Comparison of ENCODE assay signal across 36 cellular contexts in genomic region chr13:49867834-49868233, GRCh38.
DNase-seq lines count a peak whose midpoint lies in the region; ATAC-seq, FAIRE-seq and TF ChIP-seq lines count a peak whose summit lies in the region.
"Had no signal": no experiment of that assay in that cellular context is flagged by ENCODE, and none has a peak within 500 bp of the region (broad histone marks: within the 10 kb centered on the region; RNA-seq: fewer than 3 reads in every experiment).

No MANE protein-coding gene starts in this region.

- dilution Hi-C loops in IMR-90 (cut with HindIII; ENCODE audit: low sequenced_read_pairs, unreplicated experiment) = no loop called here

- no peak overlapping the region for H2BK12ac ChIP-seq in neuronal stem cell (ENCODE audit: low read length)

- H3K9ac ChIP-seq in HepG2 (ENCODE audit: insufficient read depth, low read depth, low read length) = no peak overlapping the region
- no peak overlapping the region for H3K9ac ChIP-seq in IMR-90 (ENCODE audit: low read depth, low read length)
- H3K9ac ChIP-seq in neuronal stem cell (ENCODE audit: low read depth, low read length, poor library complexity) = no peak overlapping the region
- H3K9ac ChIP-seq: BLaER1; BLaER1 treated with 17β-estradiol and CSF1 and Interleukin-3, amounts not matched to agents 10 nM and 100 nM had no signal

- no peaks in the 10 kb centered on the region for H3K79me1 ChIP-seq in IMR-90 (ENCODE audit: low read depth in 1 of 2, low read length in 2 of 2)
- H3K79me1 ChIP-seq in neuronal stem cell (ENCODE audit: low read depth, low read length) = no peaks in the 10 kb centered on the region

- no peak overlapping the region for H4K5ac ChIP-seq in IMR-90 (ENCODE audit: low read depth, low read length)

- H4K8ac ChIP-seq in IMR-90 (ENCODE audit: low read depth in 2 of 2, low read length in 2 of 2) (no peak overlapping the region), neuronal stem cell (ENCODE audit: low read depth, low read length) (no peak overlapping the region)

- no peak overlapping the region for H2BK120ac ChIP-seq in IMR-90 (ENCODE audit: low read depth, low read length)
- H2BK120ac ChIP-seq in neuronal stem cell (ENCODE audit: low read depth, low read length) = no peak overlapping the region

- no peaks in the 10 kb centered on the region for H3K36me3 ChIP-seq in HepG2 (replicated peaks in 1 of 2; ENCODE audit: control insufficient read depth in 1 of 2, insufficient read depth in 2 of 2, low read length in 2 of 2)
- no peaks in the 10 kb centered on the region for H3K36me3 ChIP-seq in right lobe of liver
- H3K36me3 ChIP-seq in IMR-90 (ENCODE audit: control insufficient read depth, insufficient read depth, low read length) = no peaks in the 10 kb centered on the region
- H3K36me3 ChIP-seq in neuronal stem cell (replicated peaks in 1 of 2; ENCODE audit: control insufficient read depth in 2 of 2, insufficient read depth in 2 of 2, low read length in 2 of 2) = no peaks in the 10 kb centered on the region
- H3K36me3 ChIP-seq in heart left ventricle = no peaks in the 10 kb centered on the region
- H3K36me3 ChIP-seq: BE2C; BLaER1; BLaER1 treated with 17β-estradiol and CSF1 and Interleukin-3, amounts not matched to agents 10 nM and 100 nM had no signal

- H3K9me3 ChIP-seq in HepG2 (ENCODE audit: low read length) (no peaks in the 10 kb centered on the region), right lobe of liver (no peaks in the 10 kb centered on the region), IMR-90 (ENCODE audit: control insufficient read depth, insufficient read depth, low read length) (no peaks in the 10 kb centered on the region), neuronal stem cell (replicated peaks in 1 of 2; ENCODE audit: control insufficient read depth in 2 of 2, insufficient read depth in 1 of 2, low read depth in 1 of 2, low read length in 2 of 2) (peaks cover 0 to 4% of the 10 kb centered on the region in 2 donors), heart left ventricle (peaks cover 0 to 7% (median 0%) of the 10 kb centered on the region in 12 donors)
- H3K9me3 ChIP-seq: BE2C had no signal

- BruUV-seq in HepG2 (replicated peaks; lab: Mats Ljungman, UMichigan) = no TSS peak
- no TSS peak for BruUV-seq in IMR-90 (replicated peaks; lab: Mats Ljungman, UMichigan)

- H2AFZ ChIP-seq in HepG2 (ENCODE audit: low read length) (no peak overlapping the region), IMR-90 (replicated peaks; ENCODE audit: low read length, poor library complexity) (peak overlapping the region; percentile 29), neuronal stem cell (ENCODE audit: low read length) (no peak overlapping the region)

- H3K14ac ChIP-seq in IMR-90 (replicated peaks; ENCODE audit: low read depth, low read length) (no peak overlapping the region), neuronal stem cell (ENCODE audit: low read length) (no peak overlapping the region)

- no peak overlapping the region for H2AK9ac ChIP-seq in IMR-90 (replicated peaks; ENCODE audit: low read depth, low read length, poor library complexity)

- H3K4me3 Mint-ChIP-seq in stimulated activated memory B cell treated with anti-CD40 and anti-IgM and Interleukin-4, amounts not matched to agents 10 μg/mL and 1 μg/mL and 100 μg/mL, for 72 hours = no peak overlapping the region
- no peak overlapping the region for H3K4me3 Mint-ChIP-seq in CD14-positive monocyte
- H3K4me3 Mint-ChIP-seq: B cell; CD4-positive, alpha-beta memory T cell; CD4-positive, alpha-beta T cell; CD4-positive, CD25-positive, alpha-beta regulatory T cell; CD8-positive, alpha-beta memory T cell; CD8-positive, alpha-beta T cell had no signal

- no peaks in the 10 kb centered on the region; the same call in 1 of the 2 replicates for H3K4me1 ChIP-seq in HepG2 (ENCODE audit: insufficient read depth, low read length)
- no peaks in the 10 kb centered on the region for H3K4me1 ChIP-seq in right lobe of liver
- no peaks in the 10 kb centered on the region for H3K4me1 ChIP-seq in IMR-90 (ENCODE audit: control insufficient read depth, insufficient read depth, low read length)
- H3K4me1 ChIP-seq in neuronal stem cell (ENCODE audit: control insufficient read depth in 2 of 2, insufficient read depth in 1 of 2, low read depth in 1 of 2, low read length in 2 of 2) = no peaks in the 10 kb centered on the region
- no peaks in the 10 kb centered on the region for H3K4me1 ChIP-seq in heart left ventricle
- H3K4me1 ChIP-seq: A549; BE2C; BLaER1; BLaER1 treated with 17β-estradiol and CSF1 and Interleukin-3, amounts not matched to agents 10 nM and 100 nM; Caco-2 had no signal

- H3K9me1 ChIP-seq in IMR-90 (ENCODE audit: insufficient read depth, low read length) = peaks cover 5% of the 10 kb centered on the region; the same call in 1 of the 2 replicates

- in situ Hi-C loops in HepG2 (cut with HindIII; ENCODE audit: extremely low pct_ligation_motif_present, low pct_unique_long_range_greater_than_20kb) (no loop called here), IMR-90 (cut with MboI; ENCODE audit: low sequenced_read_pairs) (no loop called here)

- no peak overlapping the region for H3K56ac ChIP-seq in IMR-90 (ENCODE audit: extremely low read depth, insufficient read depth, low read length)

- no peaks in the 10 kb centered on the region for H3K79me2 ChIP-seq in HepG2 (ENCODE audit: insufficient read depth, low read length)

- TF ChIP-seq POLR2A in HepG2 (IDR thresholded peaks at IDR 0.05; ENCODE audit: insufficient read depth in 1 of 2, low read depth in 2 of 2, low read length in 2 of 2) (no peak), right lobe of liver (IDR thresholded peaks at IDR 0.05) (no peak), IMR-90 (IDR thresholded peaks at IDR 0.05; ENCODE audit: low read depth, low read length) (no peak), heart left ventricle (IDR thresholded peaks at IDR 0.05) (no peak)

- H4K20me1 ChIP-seq in HepG2 (ENCODE audit: insufficient read depth, low read length) = no peaks in the 10 kb centered on the region
- no peaks in the 10 kb centered on the region for H4K20me1 ChIP-seq in IMR-90 (ENCODE audit: insufficient read depth, low read length)
- H4K20me1 ChIP-seq: BLaER1; BLaER1 treated with 17β-estradiol and CSF1 and Interleukin-3, amounts not matched to agents 10 nM and 100 nM had no signal

- POLR2A ChIA-PET in HepG2 (lab: Yijun Ruan, JAX) (no interaction called here), IMR-90 (lab: Charles Lee; ENCODE audit: unreplicated experiment) (no interaction called here)

- H2AK5ac ChIP-seq in IMR-90 (ENCODE audit: low read depth, low read length) (no peak overlapping the region), neuronal stem cell (ENCODE audit: low read depth, low read length) (no peak overlapping the region)

- CTCF ChIA-PET in HepG2 (lab: Yijun Ruan, JAX; ENCODE audit: low intra/inter-chr PET ratio, low total read pairs) = no interaction called here
- CTCF ChIA-PET in IMR-90 (lab: Yijun Ruan, JAX) = no interaction called here

- H3K27ac ChIP-seq in HepG2 (ENCODE audit: extremely low read length, insufficient read depth, low read length) = no peak overlapping the region
- no peak overlapping the region for H3K27ac ChIP-seq in right lobe of liver
- no peak overlapping the region for H3K27ac ChIP-seq in IMR-90 (ENCODE audit: insufficient read depth, low read length)
- H3K27ac ChIP-seq in neuronal stem cell (replicated peaks; ENCODE audit: low read length) = no peak overlapping the region
- no peak overlapping the region for H3K27ac ChIP-seq in heart left ventricle
- H3K27ac ChIP-seq: 22Rv1; A549; BLaER1; BLaER1 treated with 17β-estradiol and CSF1 and Interleukin-3, amounts not matched to agents 10 nM and 100 nM; C4-2B had no signal

- H2BK5ac ChIP-seq in IMR-90 (ENCODE audit: low read depth, low read length, poor library complexity, severe bottlenecking) = no peak overlapping the region
- H2BK5ac ChIP-seq in neuronal stem cell (ENCODE audit: low read length) = no peak overlapping the region

- peaks cover 3% of the 10 kb centered on the region for H3K9me3 Mint-ChIP-seq in stimulated activated memory B cell treated with anti-CD40 and anti-IgM and Interleukin-4, amounts not matched to agents 10 μg/mL and 1 μg/mL and 100 μg/mL, for 72 hours
- peaks cover 5 to 17% (median 9%) of the 10 kb centered on the region in 7 donors for H3K9me3 Mint-ChIP-seq in CD14-positive monocyte
- H3K9me3 Mint-ChIP-seq: CD4-positive, alpha-beta memory T cell; CD4-positive, alpha-beta T cell; CD8-positive, alpha-beta T cell had no signal

- H2BK15ac ChIP-seq in IMR-90 (ENCODE audit: low read depth, low read length) (0 out of 3 replicates have a peak overlapping the region, but pooled peaks have one; percentile 13), neuronal stem cell (ENCODE audit: low read length) (no peak overlapping the region)

- ATAC-seq in HepG2 = no peak
- no peak for ATAC-seq in right lobe of liver
- ATAC-seq in IMR-90 (ENCODE audit: low read depth) = no peak
- peak; percentile 31 for ATAC-seq in stimulated activated memory B cell treated with anti-CD40 and anti-IgM and Interleukin-4, amounts not matched to agents 10 μg/mL and 1 μg/mL and 100 μg/mL, for 72 hours
- no peak for ATAC-seq in heart left ventricle
- ATAC-seq: A549; CD8-positive, alpha-beta T cell had no signal

- H3K27me3 Mint-ChIP-seq in stimulated activated memory B cell treated with anti-CD40 and anti-IgM and Interleukin-4, amounts not matched to agents 10 μg/mL and 1 μg/mL and 100 μg/mL, for 72 hours = peaks cover 9% of the 10 kb centered on the region
- H3K27me3 Mint-ChIP-seq in CD14-positive monocyte (ENCODE audit: low read depth in 3 of 3) = peaks cover 1 to 7% (median 3%) of the 10 kb centered on the region in 3 donors
- H3K27me3 Mint-ChIP-seq: CD4-positive, alpha-beta T cell had no signal

- no peak overlapping the region for H3K4ac ChIP-seq in IMR-90 (ENCODE audit: low read depth, low read length)
- no peak overlapping the region for H3K4ac ChIP-seq in neuronal stem cell (ENCODE audit: low read length)

- H3K4me2 ChIP-seq in HepG2 (ENCODE audit: low read depth, low read length) (no peak overlapping the region), IMR-90 (ENCODE audit: low read depth, low read length) (no peak overlapping the region), neuronal stem cell (ENCODE audit: insufficient read depth, low read length, poor library complexity, severe bottlenecking) (no peak overlapping the region)
- H3K4me2 ChIP-seq: A549; BLaER1; BLaER1 treated with 17β-estradiol and CSF1 and Interleukin-3, amounts not matched to agents 10 nM and 100 nM had no signal

- intact Hi-C loops in HepG2 (cut with micrococcal nuclease; ENCODE audit: unreplicated experiment) = loop anchor here (2.0 kb wide), 2 partner anchors 105 to 933 kb away; no protein-coding TSS in a partner anchor
- intact Hi-C loops in right lobe of liver (cut with DNase I) = no loop called here
- intact Hi-C loops in IMR-90 (cut with micrococcal nuclease) = no loop called here
- intact Hi-C loops in CD14-positive monocyte (cut with micrococcal nuclease) = no loop called here
- intact Hi-C loops in heart left ventricle (cut with DNase I) = no loop called here

- FAIRE-seq in HepG2 (lab: Jason Lieb, UNC) = no peak
- FAIRE-seq: A204.1, A549, D721Med had no signal

- TF ChIP-seq RAD21 in HepG2 (CRISPR knock-in tag; IDR thresholded peaks at IDR 0.05) = no peak
- no peak for TF ChIP-seq RAD21 in IMR-90 (IDR thresholded peaks at IDR 0.05; ENCODE audit: low read length)

- TF ChIP-seq EP300 in HepG2 (IDR thresholded peaks at IDR 0.05; ENCODE audit: low read depth in 2 of 2, low read length in 2 of 2) (no peak), HepG2 (CRISPR knock-in tag; IDR thresholded peaks at IDR 0.05; ENCODE audit: borderline replicate concordance) (no peak)

- H3K4me3 ChIP-seq in HepG2 (replicated peaks in 1 of 3; ENCODE audit: insufficient read depth in 1 of 3, low read depth in 2 of 3, low read length in 3 of 3) (no peak overlapping the region), right lobe of liver (no peak overlapping the region), IMR-90 (ENCODE audit: insufficient read depth, low read depth, low read length) (no peak overlapping the region), neuronal stem cell (ENCODE audit: low read length in 2 of 2) (no peak overlapping the region), heart left ventricle (no peak overlapping the region)
- H3K4me3 ChIP-seq: A549; BLaER1; BLaER1 treated with 17β-estradiol and CSF1 and Interleukin-3, amounts not matched to agents 10 nM and 100 nM had no signal

- DNase-seq in HepG2 (ENCODE audit: low spot score) (no peak), right lobe of liver (no peak), IMR-90 (no peak), neuronal stem cell (ENCODE audit: low spot score) (no peak), CD14-positive monocyte (ENCODE audit: low spot score) (no peak), heart left ventricle (no peak), T-helper 9 cell (no peak)
- DNase-seq: 8988T; ACHN; AML-193; BE2C; C1 segment of cervical spinal cord; Caco-2; Calu3; CD4-positive, alpha-beta memory T cell; CD4-positive, alpha-beta T cell; CD4-positive, CD25-positive, alpha-beta regulatory T cell; CD8-positive, alpha-beta memory T cell; CD8-positive, alpha-beta T cell; COR-L47; DMS 273 treated with DMSO at 0.1 percent for 48 hours; DMS153; DMS53; DMS79; DMS79 treated with DMSO at 0.1 percent for 48 hours; DND-41; EL had no signal

- H2BK20ac ChIP-seq in IMR-90 (ENCODE audit: low read depth, low read length) = no peak overlapping the region

- no peak overlapping the region for H4K91ac ChIP-seq in IMR-90 (ENCODE audit: insufficient read depth, low read depth, low read length)
- no peak overlapping the region for H4K91ac ChIP-seq in neuronal stem cell (ENCODE audit: low read depth, low read length, poor library complexity)

- 43% methylated on average over 4 of the region's 8 CpGs for WGBS in HepG2 (ENCODE audit: low lambda C conversion rate)
- 84% methylated on average over 4 of the region's 8 CpGs for WGBS in right lobe of liver (ENCODE audit: insufficient coverage, low coverage, low lambda C conversion rate, missing lambda C conversion rate)
- 95% methylated on average over 4 of the region's 8 CpGs; no CpG with 5 or more reads in 1 of the 2 experiments for WGBS in IMR-90 (ENCODE audit: extremely low coverage in 2 of 2, insufficient read length in 1 of 2), 2 experiments
- no CpG with 5 or more reads among the region's 8 CpGs for WGBS in neuronal stem cell (ENCODE audit: extremely low coverage in 2 of 2, insufficient read length in 2 of 2, insufficient replicate concordance in 1 of 2), 2 donors
- WGBS in heart left ventricle, 4 donors = 80 to 86% (median 84%) methylated on average over 8 of the region's 8 CpGs

- no peak for TF ChIP-seq CTCF in HepG2 (CRISPR knock-in tag; IDR thresholded peaks at IDR 0.05)
- TF ChIP-seq CTCF in right lobe of liver (IDR thresholded peaks at IDR 0.05) = no peak
- no peak for TF ChIP-seq CTCF in IMR-90 (conservative IDR thresholded peaks at IDR 0.05; ENCODE audit: low read depth, low read length)
- no peak for TF ChIP-seq CTCF in CD14-positive monocyte (IDR thresholded peaks at IDR 0.05)
- TF ChIP-seq CTCF in heart left ventricle (IDR thresholded peaks at IDR 0.05) = no peak

- no peaks in the 10 kb centered on the region for H3K4me1 Mint-ChIP-seq in stimulated activated memory B cell treated with anti-CD40 and anti-IgM and Interleukin-4, amounts not matched to agents 10 μg/mL and 1 μg/mL and 100 μg/mL, for 72 hours
- no peaks in the 10 kb centered on the region for H3K4me1 Mint-ChIP-seq in CD14-positive monocyte
- H3K4me1 Mint-ChIP-seq: B cell; CD4-positive, alpha-beta memory T cell; CD4-positive, CD25-positive, alpha-beta regulatory T cell; CD8-positive, alpha-beta memory T cell had no signal

- no peak overlapping the region for H3K23ac ChIP-seq in IMR-90 (ENCODE audit: low read depth, low read length)
- no peak overlapping the region for H3K23ac ChIP-seq in neuronal stem cell (ENCODE audit: low read depth, low read length, poor library complexity)

- no peak overlapping the region for H3K18ac ChIP-seq in IMR-90 (ENCODE audit: low read depth, low read length)
- peak overlapping the region; percentile 7 for H3K18ac ChIP-seq in neuronal stem cell (ENCODE audit: low read length)

- H3K27ac Mint-ChIP-seq in stimulated activated memory B cell treated with anti-CD40 and anti-IgM and Interleukin-4, amounts not matched to agents 10 μg/mL and 1 μg/mL and 100 μg/mL, for 72 hours = no peak overlapping the region
- no peak overlapping the region for H3K27ac Mint-ChIP-seq in CD14-positive monocyte
- H3K27ac Mint-ChIP-seq: B cell; CD4-positive, alpha-beta T cell; CD4-positive, CD25-positive, alpha-beta regulatory T cell; CD8-positive, alpha-beta memory T cell; CD8-positive, alpha-beta T cell had no signal

- H3K27me3 ChIP-seq in HepG2 (ENCODE audit: control insufficient read depth in 1 of 2, insufficient read depth in 2 of 2, low read length in 2 of 2) = no peaks in the 10 kb centered on the region
- no peaks in the 10 kb centered on the region for H3K27me3 ChIP-seq in right lobe of liver
- H3K27me3 ChIP-seq in IMR-90 (ENCODE audit: control insufficient read depth, insufficient read depth, low read length) = no peaks in the 10 kb centered on the region
- H3K27me3 ChIP-seq in neuronal stem cell (ENCODE audit: control insufficient read depth in 3 of 3, insufficient read depth in 3 of 3, low read depth in 1 of 3, low read length in 3 of 3) = no peaks in the 10 kb centered on the region
- no peaks in the 10 kb centered on the region for H3K27me3 ChIP-seq in heart left ventricle
- H3K27me3 ChIP-seq: BE2C; BLaER1; BLaER1 treated with 17β-estradiol and CSF1 and Interleukin-3, amounts not matched to agents 10 nM and 100 nM had no signal

- no peaks in the 10 kb centered on the region for H3K36me3 Mint-ChIP-seq in stimulated activated memory B cell treated with anti-CD40 and anti-IgM and Interleukin-4, amounts not matched to agents 10 μg/mL and 1 μg/mL and 100 μg/mL, for 72 hours
- H3K36me3 Mint-ChIP-seq in CD14-positive monocyte = no peaks in the 10 kb centered on the region
- H3K36me3 Mint-ChIP-seq: CD4-positive, alpha-beta memory T cell; CD4-positive, CD25-positive, alpha-beta regulatory T cell; CD8-positive, alpha-beta memory T cell; CD8-positive, alpha-beta T cell had no signal
